8 cellular contexts compared by ENCODE assay signal in the genomic region with DNA sequence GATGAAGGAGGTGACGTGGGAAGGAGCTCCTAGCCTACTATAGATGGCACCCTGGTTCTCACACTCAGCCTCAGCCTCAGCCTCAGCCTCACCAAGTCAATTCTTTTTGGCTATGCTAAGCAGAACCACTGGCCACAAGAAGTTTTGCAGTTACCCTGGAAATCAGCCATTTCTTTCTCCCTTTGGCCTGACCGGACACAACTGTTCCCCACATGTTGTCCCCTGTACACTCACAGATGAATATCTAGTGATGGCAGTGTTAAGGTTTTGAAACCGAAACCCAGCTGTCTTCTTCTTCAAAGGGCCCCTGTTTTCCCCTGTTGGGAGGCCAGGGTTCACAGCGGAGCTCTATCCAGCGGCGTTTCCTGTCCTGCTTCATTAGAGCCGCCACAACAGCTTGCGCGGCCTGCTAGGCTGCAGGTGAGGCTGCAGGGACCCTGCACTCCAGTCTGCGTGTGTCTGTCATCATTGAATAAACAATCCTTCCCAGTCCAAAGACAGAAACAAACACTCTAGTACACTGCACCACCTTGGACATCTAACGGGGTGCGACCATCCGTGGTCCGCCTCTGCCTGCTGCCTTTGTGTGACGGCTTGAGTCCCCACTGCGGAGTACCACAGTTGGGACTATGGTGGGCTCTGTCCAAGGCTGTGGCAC.
A peak's percentile ranks its signal among the peaks of the same experiment; 100 is the strongest.
DNase-seq lines count a peak whose midpoint lies in the region; ATAC-seq, FAIRE-seq and TF ChIP-seq lines count a peak whose summit lies in the region.

No MANE protein-coding gene starts in this region.

- FAIRE-seq in K562 (lab: Jason Lieb, UNC): no peak

- H3K79me2 ChIP-seq in K562 (ENCODE audit: control insufficient read depth, insufficient read depth, low read length): no peaks in the 10 kb centered on the region

- H4K20me1 ChIP-seq in K562 (replicated peaks; ENCODE audit: control insufficient read depth, insufficient read depth, low read length): no peaks in the 10 kb centered on the region

- intact Hi-C loops in K562 (cut with micrococcal nuclease) (no loop called here), posterior vena cava (cut with DNase I) (no loop called here)

- peak; percentile 55 for DNase-seq in GM04504 (ENCODE audit: low read depth)
- DNase-seq in K562 (ENCODE audit: extremely low read depth in 1 of 4, low spot score in 3 of 4): no peak
- DNase-seq in DMS 273 treated with DMSO at 0.1 percent for 48 hours (lab: John Stamatoyannopoulos, UW): no peak
- no peak for DNase-seq in posterior vena cava (ENCODE audit: low spot score)
- DNase-seq in SKM-1 treated with dmso at 0.1 percent for 144 hours (lab: John Stamatoyannopoulos, UW; ENCODE audit: unreplicated experiment): no peak
- no peak for DNase-seq in RWPE1 (ENCODE audit: low spot score)

- no peak for TF ChIP-seq POLR2A in K562 (conservative IDR thresholded peaks at IDR 0.05)

- H3K4me2 ChIP-seq in K562 (ENCODE audit: insufficient read depth, low read length): no peak overlapping the region

- 0 out of 4 replicates have a peak overlapping the region, but pooled peaks of 1 of the 2 experiments have one; percentile 46 for H3K9ac ChIP-seq in K562 (ENCODE audit: insufficient read depth in 1 of 2, low read depth in 2 of 2, low read length in 2 of 2)

- CTCF ChIA-PET in K562 (lab: Yijun Ruan, JAX; ENCODE audit: low intra/inter-chr PET ratio): no interaction called here
- CTCF ChIA-PET in RWPE1 (lab: Yijun Ruan, JAX): no interaction called here

- TF ChIP-seq CTCF in K562 (IDR thresholded peaks at IDR 0.05 in 2 of 3, conservative IDR thresholded peaks at IDR 0.05 in 1 of 3; ENCODE audit: insufficient read depth in 2 of 3, low read depth in 1 of 3, low read length in 3 of 3): no peak
- no peak for TF ChIP-seq CTCF in RWPE1 (conservative IDR thresholded peaks at IDR 0.05; ENCODE audit: low read depth)

- no peaks in the 10 kb centered on the region for H3K9me3 ChIP-seq in K562 (replicated peaks; ENCODE audit: control insufficient read depth, insufficient read depth, low read depth, low read length)

- H3K4me1 ChIP-seq in K562 (replicated peaks in 1 of 2; ENCODE audit: control insufficient read depth in 2 of 2, insufficient read depth in 2 of 2, low read length in 2 of 2): peaks cover 0 to 6% of the 10 kb centered on the region in 2 experiments; a peak in 2 of 5 replicates

- no peaks in the 10 kb centered on the region for H3K36me3 ChIP-seq in K562 (ENCODE audit: control insufficient read depth, insufficient read depth, low read length)

- H2AFZ ChIP-seq in K562 (ENCODE audit: low read depth, low read length): no peak overlapping the region

- WGBS in K562 (ENCODE audit: insufficient coverage, low coverage, missing lambda C conversion rate): 77% methylated on average over 14 of the region's 16 CpGs

- H3K27ac ChIP-seq in K562 (ENCODE audit: extremely low read depth, low read depth, low read length) (no peak overlapping the region), RWPE1 (no peak overlapping the region)

- H3K4me3 ChIP-seq in K562: no peak overlapping the region

- POLR2A ChIA-PET in K562 (lab: Yijun Ruan, JAX) (interaction anchor here (0.6 kb wide), 1 partner anchor 15 kb away, joined by 3 read pairs; no protein-coding TSS in a partner anchor), RWPE1 (lab: Yijun Ruan, JAX; ENCODE audit: low non-redundant PET) (no interaction called here)

- no peak for TF ChIP-seq EP300 in K562 (IDR thresholded peaks at IDR 0.05; ENCODE audit: low read length)

- H3K9me1 ChIP-seq in K562 (ENCODE audit: control insufficient read depth, insufficient read depth, low read length): no peaks in the 10 kb centered on the region

- no peaks in the 10 kb centered on the region for H3K27me3 ChIP-seq in K562 (ENCODE audit: control insufficient read depth in 2 of 2, insufficient read depth in 2 of 2, low read length in 2 of 2)

- no TSS peak for BruUV-seq in K562 (replicated peaks; lab: Mats Ljungman, UMichigan)

- in situ Hi-C loops in K562 (cut with MboI): no loop called here

- ATAC-seq in GM19438 (IDR thresholded peaks at IDR 0.05; ENCODE audit: low read depth, unreplicated experiment): peak; percentile 97
- peak; percentile 90 for ATAC-seq in HG03280 (IDR thresholded peaks at IDR 0.05; ENCODE audit: unreplicated experiment)
- ATAC-seq in K562: no peak; the same call in 2 of the 3 replicates

- TF ChIP-seq RAD21 in K562 (CRISPR knock-in tag; conservative IDR thresholded peaks at IDR 0.05 in 1 of 2, IDR thresholded peaks at IDR 0.05 in 1 of 2): no peak

TF ChIP-seq in K562, 482 proteins besides CTCF, POLR2A, EP300 and RAD21:
- TF ChIP-seq MTA3 (IDR thresholded peaks at IDR 0.05; ENCODE audit: borderline replicate concordance): no peak
- TF ChIP-seq ZBTB33 (CRISPR knock-in tag; IDR thresholded peaks at IDR 0.05): peak; percentile 45; the same call in 1 of the 2 replicates
- TF ChIP-seq LEF1 (IDR thresholded peaks at IDR 0.05): no peak
- no peak for TF ChIP-seq ETV1 (tag; conservative IDR thresholded peaks at IDR 0.05; ENCODE audit: low read depth)
- TF ChIP-seq NCOA4 (IDR thresholded peaks at IDR 0.05; ENCODE audit: partially characterized antibody): no peak
- no peak for TF ChIP-seq SLC30A9 (CRISPR knock-in tag; IDR thresholded peaks at IDR 0.05)
- no peak for TF ChIP-seq COPS2 (conservative IDR thresholded peaks at IDR 0.05)
- no peak for TF ChIP-seq SIX5 (IDR thresholded peaks at IDR 0.05; ENCODE audit: borderline replicate concordance in 1 of 2, insufficient read depth in 1 of 2, low read depth in 1 of 2, low read length in 2 of 2)
